28 cellular contexts compared by ENCODE assay signal in the genomic region with DNA sequence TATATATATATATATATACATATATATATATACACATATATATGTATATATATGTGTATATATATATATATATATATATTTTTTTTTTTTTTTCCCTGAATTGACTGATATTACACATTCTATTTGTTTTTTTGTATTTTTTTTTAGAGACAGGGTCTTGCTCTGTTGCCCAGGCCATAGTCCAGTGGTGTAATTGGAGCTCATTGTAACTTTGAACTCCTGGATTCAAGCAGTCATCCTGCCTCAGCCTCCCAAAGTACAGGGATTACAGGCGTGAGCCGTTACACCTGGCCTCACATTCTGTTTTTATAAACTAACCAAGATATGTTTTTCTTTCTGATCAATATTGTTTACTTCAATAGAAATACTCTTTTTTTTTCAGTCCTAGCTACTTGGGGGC.
"Had no signal": no experiment of that assay in that cellular context is flagged by ENCODE, and none has a peak within 500 bp of the region (broad histone marks: within the 10 kb centered on the region; RNA-seq: fewer than 3 reads in every experiment).

No MANE protein-coding gene starts in this region.

- H3K27me3 Mint-ChIP-seq: dendritic cell treated with granulocyte-macrophage colony-stimulating factor and Interleukin-4, amounts not matched to agents 40 ng/mL and 50 ng/mL, for 4 days; effector memory CD8-positive, alpha-beta T cell; naive B cell had no signal

- H3K9me3 ChIP-seq: colonic mucosa, esophagus squamous epithelium, gastrocnemius medialis, heart right ventricle, left lung, lower lobe of right lung, mucosa of descending colon had no signal

- H3K4me1 ChIP-seq: colonic mucosa, esophagus squamous epithelium, gastrocnemius medialis, left lung, lower lobe of right lung had no signal

- H3K9me3 Mint-ChIP-seq: dendritic cell treated with granulocyte-macrophage colony-stimulating factor and Interleukin-4, amounts not matched to agents 40 ng/mL and 50 ng/mL, for 4 days; effector memory CD8-positive, alpha-beta T cell; endodermal cell; mesothelial cell of epicardium; naive B cell had no signal

- H3K36me3 ChIP-seq: colonic mucosa, gastrocnemius medialis, lower lobe of right lung had no signal

- FAIRE-seq: endometrium, islet of Langerhans, keratinocyte had no signal

- H3K27ac Mint-ChIP-seq: dendritic cell treated with granulocyte-macrophage colony-stimulating factor and Interleukin-4, amounts not matched to agents 40 ng/mL and 50 ng/mL, for 4 days; endodermal cell; mesothelial cell of epicardium; naive B cell had no signal

- H3K4me3 Mint-ChIP-seq: dendritic cell treated with granulocyte-macrophage colony-stimulating factor and Interleukin-4, amounts not matched to agents 40 ng/mL and 50 ng/mL, for 4 days; effector memory CD8-positive, alpha-beta T cell; endodermal cell; mesothelial cell of epicardium had no signal

- ATAC-seq: effector memory CD8-positive, alpha-beta T cell; esophagus mucosa; gastrocnemius medialis; heart right ventricle; left cardiac atrium; left lung; left ventricle myocardium superior; lower lobe of right lung; mucosa of descending colon had no signal

- H3K4me1 Mint-ChIP-seq: endodermal cell, mesothelial cell of epicardium had no signal

- DNase-seq: colonic mucosa; cortex of kidney; effector CD8-positive, alpha-beta T cell; effector memory CD8-positive, alpha-beta T cell; endodermal cell; erythroblast; esophagus squamous epithelium; foreskin fibroblast; foreskin melanocyte; gastrocnemius medialis; glutamatergic neuron; head of caudate nucleus; heart right ventricle; hippocampal formation; left cardiac atrium; left lung; left ventricle myocardium superior; lower lobe of right lung; mesenchymal stem cell; mucosa of descending colon; naive B cell had no signal

- H3K4me3 ChIP-seq: colonic mucosa, esophagus squamous epithelium, gastrocnemius medialis, heart right ventricle, left lung, lower lobe of right lung, mucosa of descending colon had no signal

- H3K27me3 ChIP-seq: colonic mucosa, esophagus squamous epithelium, gastrocnemius medialis, heart right ventricle, left lung had no signal

- H3K27ac ChIP-seq: colonic mucosa, epithelial cell of prostate, esophagus squamous epithelium, gastrocnemius medialis, heart right ventricle, left lung, lower lobe of right lung had no signal

- H3K36me3 Mint-ChIP-seq: naive B cell had no signal
